In the genomic region with DNA sequence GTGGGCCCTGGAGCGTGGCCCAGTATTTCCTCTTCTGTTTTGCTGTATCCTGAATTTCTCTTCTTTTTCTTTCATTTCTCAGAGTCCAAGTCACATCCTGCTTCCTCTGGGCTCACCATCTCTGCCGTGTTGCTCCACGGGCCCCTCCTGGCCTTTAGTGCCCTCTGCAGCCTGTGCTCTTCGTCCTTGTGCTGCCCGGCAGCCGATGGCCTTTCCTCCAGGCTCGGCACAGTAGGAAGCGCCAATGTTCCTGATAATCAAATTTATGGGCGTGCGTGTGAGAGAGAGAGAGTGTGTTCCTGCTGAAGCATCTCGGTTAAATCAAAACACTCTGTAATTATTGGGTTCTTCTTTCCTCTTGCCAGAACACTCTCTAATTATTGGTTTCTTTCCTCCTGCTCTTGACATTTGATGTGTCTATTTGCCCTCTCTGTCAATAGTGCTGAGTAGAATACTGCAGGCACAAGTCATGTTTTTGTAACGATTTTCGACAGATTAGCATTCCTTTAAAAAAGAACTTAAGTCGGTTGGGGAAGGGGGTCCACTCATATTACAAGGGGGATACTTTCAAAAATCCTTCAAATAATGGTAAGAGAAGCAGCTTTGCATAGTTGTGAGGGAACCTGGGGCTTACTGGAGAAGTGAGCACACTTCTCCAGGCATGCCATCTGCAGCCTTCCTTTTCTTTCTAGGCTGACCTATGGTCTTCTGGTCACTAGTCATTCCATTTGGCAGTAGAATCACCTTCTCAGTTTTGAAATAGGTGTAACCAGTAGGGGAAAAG, we compare ENCODE assay signal across 21 cellular contexts.
DNase-seq lines count a peak whose midpoint lies in the region; ATAC-seq and TF ChIP-seq lines count a peak whose summit lies in the region.
"Had no signal": no experiment of that assay in that cellular context is flagged by ENCODE, and none has a peak within 500 bp of the region (broad histone marks: within the 10 kb centered on the region; RNA-seq: fewer than 3 reads in every experiment).

No MANE protein-coding gene starts in this region.

- H3K4me3 Mint-ChIP-seq in WTC11: no peak overlapping the region
- H3K4me3 Mint-ChIP-seq: immature natural killer cell; stimulated activated effector memory CD8-positive, alpha-beta T cell treated with anti-CD3 and anti-CD28 coated beads, Interleukin-12 subunit alpha, Interleukin-12 subunit beta, amount 100 ng/mL, for 72 hours had no signal

- 49% methylated on average over 14 of the region's 14 CpGs for WGBS in prostate gland

- no peaks in the 10 kb centered on the region for H3K36me3 Mint-ChIP-seq in WTC11
- H3K36me3 Mint-ChIP-seq: stimulated activated effector memory CD8-positive, alpha-beta T cell treated with anti-CD3 and anti-CD28 coated beads, Interleukin-12 subunit alpha, Interleukin-12 subunit beta, amount 100 ng/mL, for 72 hours had no signal

- TF ChIP-seq POLR2A in prostate gland (IDR thresholded peaks at IDR 0.05): no peak

- H3K27ac Mint-ChIP-seq in WTC11: peak overlapping the region; percentile 84
- H3K27ac Mint-ChIP-seq: activated T-helper 2 cell treated with anti-CD3 and anti-CD28 coated beads, Interferon-gamma antibody, Interleukin-2, Interleukin-4, amounts not matched to agents 10 μg/mL and 5 μg/mL and 100 μg/mL, durations not matched to agents 14 hours and 24 hours and 36 hours; immature natural killer cell; stimulated activated effector memory CD8-positive, alpha-beta T cell treated with anti-CD3 and anti-CD28 coated beads, Interleukin-12 subunit alpha, Interleukin-12 subunit beta, amount 100 ng/mL, for 72 hours had no signal

- CTCF ChIA-PET in WTC11 (lab: Charles Lee): interaction anchor here (0.7 kb wide), 1 partner anchor 228 kb away, joined by 4 read pairs; no protein-coding TSS in a partner anchor

- no peaks in the 10 kb centered on the region for H3K27me3 Mint-ChIP-seq in WTC11 (ENCODE audit: low read depth)

- H3K27me3 ChIP-seq in prostate gland (replicated peaks; ENCODE audit: insufficient read depth): no peaks in the 10 kb centered on the region
- H3K27me3 ChIP-seq: brain microvascular endothelial cell, gastrocnemius medialis had no signal

- no peak overlapping the region for H3K27ac ChIP-seq in prostate gland
- H3K27ac ChIP-seq: brain microvascular endothelial cell, gastrocnemius medialis, GM23248 had no signal

- no peak overlapping the region for H3K4me3 ChIP-seq in mucosa of descending colon
- H3K4me3 ChIP-seq in prostate gland: no peak overlapping the region
- H3K4me3 ChIP-seq: gastrocnemius medialis, GM12878, GM23248 had no signal

- no peaks in the 10 kb centered on the region for H3K9me3 ChIP-seq in mucosa of descending colon
- no peaks in the 10 kb centered on the region for H3K9me3 ChIP-seq in prostate gland
- H3K9me3 ChIP-seq: gastrocnemius medialis had no signal

- H3K36me3 ChIP-seq in mucosa of descending colon (ENCODE audit: low read depth): no peaks in the 10 kb centered on the region
- no peaks in the 10 kb centered on the region for H3K36me3 ChIP-seq in prostate gland
- H3K36me3 ChIP-seq: brain microvascular endothelial cell had no signal

- ATAC-seq in WTC11: no peak
- ATAC-seq in mucosa of descending colon: peak; percentile 52
- ATAC-seq in HG02840 (IDR thresholded peaks at IDR 0.05; ENCODE audit: low FRiP score, unreplicated experiment): no peak
- ATAC-seq: gastrocnemius medialis; GM12878; Panc1; stimulated activated effector memory CD8-positive, alpha-beta T cell treated with anti-CD3 and anti-CD28 coated beads, Interleukin-12 subunit alpha, Interleukin-12 subunit beta, amount 100 ng/mL, for 72 hours had no signal

- peaks cover 42% of the 10 kb centered on the region for H3K4me1 Mint-ChIP-seq in WTC11

- DNase-seq in COR-L47 (lab: John Stamatoyannopoulos, UW) (peak; percentile 66), NCI-H1417 (lab: John Stamatoyannopoulos, UW) (peak in 2 of 3 experiments; percentile 70 to 93), WTC11 (ENCODE audit: low spot score) (no peak), mucosa of descending colon (peak in 1 of 3 donors; percentile 30), NCI-H2196 treated with DMSO at 0.1 percent for 48 hours (lab: John Stamatoyannopoulos, UW; ENCODE audit: unreplicated experiment) (no peak), GM20000 (ENCODE audit: low spot score) (no peak), prostate gland (ENCODE audit: low spot score) (no peak)
- DNase-seq: activated CD4-positive, alpha-beta T cell treated with anti-CD3 and anti-CD28 coated beads, Interleukin-2, amount 50 U/mL, for 4 hours; AML-193; brain microvascular endothelial cell; gastrocnemius medialis; GM23248; immature natural killer cell; Kasumi-1; retina; stimulated activated CD4-positive, alpha-beta T cell treated with anti-CD3 and anti-CD28 coated beads, Interleukin-4, amount 100 ng/mL, for 24 hours had no signal

- TF ChIP-seq CTCF in WTC11 (IDR thresholded peaks at IDR 0.05) (no peak), mucosa of descending colon (IDR thresholded peaks at IDR 0.05) (no peak), GM20000 (IDR thresholded peaks at IDR 0.05; ENCODE audit: extremely low read depth, missing control alignments) (no peak), prostate gland (IDR thresholded peaks at IDR 0.05) (no peak)

- H3K4me1 ChIP-seq in mucosa of descending colon (ENCODE audit: low read depth) (peaks cover 7% of the 10 kb centered on the region), prostate gland (replicated peaks) (no peaks in the 10 kb centered on the region)

- intact Hi-C loops in mucosa of descending colon (cut with DNase I, micrococcal nuclease): no loop called here
- intact Hi-C loops in prostate gland (cut with DNase I): no loop called here

- POLR2A ChIA-PET in WTC11 (lab: Charles Lee): no interaction called here

- H3K9me3 Mint-ChIP-seq in WTC11: no peaks in the 10 kb centered on the region
- H3K9me3 Mint-ChIP-seq: activated T-helper 2 cell treated with anti-CD3 and anti-CD28 coated beads, Interferon-gamma antibody, Interleukin-2, Interleukin-4, amounts not matched to agents 10 μg/mL and 5 μg/mL and 100 μg/mL, durations not matched to agents 14 hours and 24 hours and 36 hours; immature natural killer cell; stimulated activated effector memory CD8-positive, alpha-beta T cell treated with anti-CD3 and anti-CD28 coated beads, Interleukin-12 subunit alpha, Interleukin-12 subunit beta, amount 100 ng/mL, for 72 hours had no signal

TF ChIP-seq in WTC11, 78 proteins besides CTCF, POLR2A, EP300 and RAD21:
- TF ChIP-seq PREB (CRISPR knock-in tag; IDR thresholded peaks at IDR 0.05; ENCODE audit: borderline replicate concordance): no peak
- no peak for TF ChIP-seq CREM (CRISPR knock-in tag; IDR thresholded peaks at IDR 0.05)
- TF ChIP-seq FOXJ3 (CRISPR knock-in tag; IDR thresholded peaks at IDR 0.05; ENCODE audit: borderline replicate concordance): no peak
- TF ChIP-seq CREB1 (CRISPR knock-in tag; IDR thresholded peaks at IDR 0.05): no peak
- TF ChIP-seq, protein P1, sequence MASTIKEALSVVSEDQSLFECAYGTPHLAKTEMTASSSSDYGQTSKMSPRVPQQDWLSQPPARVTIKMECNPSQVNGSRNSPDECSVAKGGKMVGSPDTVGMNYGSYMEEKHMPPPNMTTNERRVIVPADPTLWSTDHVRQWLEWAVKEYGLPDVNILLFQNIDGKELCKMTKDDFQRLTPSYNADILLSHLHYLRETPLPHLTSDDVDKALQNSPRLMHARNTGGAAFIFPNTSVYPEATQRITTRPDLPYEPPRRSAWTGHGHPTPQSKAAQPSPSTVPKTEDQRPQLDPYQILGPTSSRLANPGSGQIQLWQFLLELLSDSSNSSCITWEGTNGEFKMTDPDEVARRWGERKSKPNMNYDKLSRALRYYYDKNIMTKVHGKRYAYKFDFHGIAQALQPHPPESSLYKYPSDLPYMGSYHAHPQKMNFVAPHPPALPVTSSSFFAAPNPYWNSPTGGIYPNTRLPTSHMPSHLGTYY (CRISPR knock-in tag; IDR thresholded peaks at IDR 0.05): no peak
- TF ChIP-seq GABPB1 (CRISPR knock-in tag; IDR thresholded peaks at IDR 0.05): no peak
- no peak for TF ChIP-seq JAZF1 (CRISPR knock-in tag; IDR thresholded peaks at IDR 0.05)
- no peak for TF ChIP-seq RELA (CRISPR knock-in tag; IDR thresholded peaks at IDR 0.05; ENCODE audit: borderline replicate concordance)
- TF ChIP-seq ZNF219 (CRISPR knock-in tag; IDR thresholded peaks at IDR 0.05; ENCODE audit: borderline replicate concordance): no peak
- no peak for TF ChIP-seq OVOL2 (CRISPR knock-in tag; IDR thresholded peaks at IDR 0.05; ENCODE audit: borderline replicate concordance)
- no peak for TF ChIP-seq GTF2I (CRISPR knock-in tag; conservative IDR thresholded peaks at IDR 0.05)
- TF ChIP-seq, protein P2, sequence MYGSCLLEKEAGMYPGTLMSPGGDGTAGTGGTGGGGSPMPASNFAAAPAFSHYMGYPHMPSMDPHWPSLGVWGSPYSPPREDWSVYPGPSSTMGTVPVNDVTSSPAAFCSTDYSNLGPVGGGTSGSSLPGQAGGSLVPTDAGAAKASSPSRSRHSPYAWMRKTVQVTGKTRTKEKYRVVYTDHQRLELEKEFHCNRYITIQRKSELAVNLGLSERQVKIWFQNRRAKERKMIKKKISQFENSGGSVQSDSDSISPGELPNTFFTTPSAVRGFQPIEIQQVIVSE (CRISPR knock-in tag; IDR thresholded peaks at IDR 0.05; ENCODE audit: borderline replicate concordance): no peak
- no peak for TF ChIP-seq SOX15 (CRISPR knock-in tag; IDR thresholded peaks at IDR 0.05)
- TF ChIP-seq, protein P3, sequence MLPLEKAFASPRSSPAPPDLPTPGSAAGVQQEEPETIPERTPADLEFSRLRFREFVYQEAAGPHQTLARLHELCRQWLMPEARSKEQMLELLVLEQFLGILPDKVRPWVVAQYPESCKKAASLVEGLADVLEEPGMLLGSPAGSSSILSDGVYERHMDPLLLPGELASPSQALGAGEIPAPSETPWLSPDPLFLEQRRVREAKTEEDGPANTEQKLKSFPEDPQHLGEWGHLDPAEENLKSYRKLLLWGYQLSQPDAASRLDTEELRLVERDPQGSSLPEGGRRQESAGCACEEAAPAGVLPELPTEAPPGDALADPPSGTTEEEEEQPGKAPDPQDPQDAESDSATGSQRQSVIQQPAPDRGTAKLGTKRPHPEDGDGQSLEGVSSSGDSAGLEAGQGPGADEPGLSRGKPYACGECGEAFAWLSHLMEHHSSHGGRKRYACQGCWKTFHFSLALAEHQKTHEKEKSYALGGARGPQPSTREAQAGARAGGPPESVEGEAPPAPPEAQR (CRISPR knock-in tag; IDR thresholded peaks at IDR 0.05): no peak

Comparison
In these comparisons a context has a peak if more than half of its experiments do, and no peak if none do; other contexts are left out.
1. DNase-seq: peak in COR-L47 (single experiment) and NCI-H1417 (2 of 3); none in WTC11 (single experiment), NCI-H2196 treated with DMSO at 0.1 percent for 48 hours (single experiment), GM20000 (single experiment) and prostate gland (single experiment).